Comparison of ENCODE assay signal across 1 cellular context in the genomic region with DNA sequence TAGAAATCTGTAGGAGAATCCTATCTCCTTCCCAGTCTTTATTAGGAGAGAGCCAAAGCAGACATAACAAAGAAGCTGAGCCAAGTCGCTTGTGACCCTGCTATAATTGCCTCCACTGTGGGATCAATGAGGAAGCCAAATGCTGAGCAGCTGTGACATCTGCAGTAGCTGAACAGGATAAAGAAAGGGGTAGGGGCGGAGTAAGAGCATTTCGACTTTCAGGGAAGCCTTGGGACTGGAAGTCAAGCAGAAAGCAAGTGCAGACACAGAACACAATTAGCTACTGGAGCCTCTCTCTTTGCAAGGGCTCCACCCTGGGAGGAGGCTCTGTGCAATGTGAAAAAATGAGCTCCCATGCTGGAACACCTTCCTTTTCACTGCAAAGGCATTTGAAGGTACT.
TF ChIP-seq lines count a peak whose summit lies in the region.

No MANE protein-coding gene starts in this region.

TF ChIP-seq in WTC11, 78 proteins besides CTCF, POLR2A, EP300 and RAD21 (continued from another document):
- no peak for TF ChIP-seq ZMAT4 (CRISPR knock-in tag; IDR thresholded peaks at IDR 0.05)
- no peak for TF ChIP-seq ZNF232 (CRISPR knock-in tag; IDR thresholded peaks at IDR 0.05)
- no peak for TF ChIP-seq RELA (CRISPR knock-in tag; IDR thresholded peaks at IDR 0.05; ENCODE audit: borderline replicate concordance)
- TF ChIP-seq OVOL2 (CRISPR knock-in tag; IDR thresholded peaks at IDR 0.05; ENCODE audit: borderline replicate concordance): no peak
- TF ChIP-seq ZNF121 (CRISPR knock-in tag; IDR thresholded peaks at IDR 0.05): no peak
- TF ChIP-seq, protein P1, sequence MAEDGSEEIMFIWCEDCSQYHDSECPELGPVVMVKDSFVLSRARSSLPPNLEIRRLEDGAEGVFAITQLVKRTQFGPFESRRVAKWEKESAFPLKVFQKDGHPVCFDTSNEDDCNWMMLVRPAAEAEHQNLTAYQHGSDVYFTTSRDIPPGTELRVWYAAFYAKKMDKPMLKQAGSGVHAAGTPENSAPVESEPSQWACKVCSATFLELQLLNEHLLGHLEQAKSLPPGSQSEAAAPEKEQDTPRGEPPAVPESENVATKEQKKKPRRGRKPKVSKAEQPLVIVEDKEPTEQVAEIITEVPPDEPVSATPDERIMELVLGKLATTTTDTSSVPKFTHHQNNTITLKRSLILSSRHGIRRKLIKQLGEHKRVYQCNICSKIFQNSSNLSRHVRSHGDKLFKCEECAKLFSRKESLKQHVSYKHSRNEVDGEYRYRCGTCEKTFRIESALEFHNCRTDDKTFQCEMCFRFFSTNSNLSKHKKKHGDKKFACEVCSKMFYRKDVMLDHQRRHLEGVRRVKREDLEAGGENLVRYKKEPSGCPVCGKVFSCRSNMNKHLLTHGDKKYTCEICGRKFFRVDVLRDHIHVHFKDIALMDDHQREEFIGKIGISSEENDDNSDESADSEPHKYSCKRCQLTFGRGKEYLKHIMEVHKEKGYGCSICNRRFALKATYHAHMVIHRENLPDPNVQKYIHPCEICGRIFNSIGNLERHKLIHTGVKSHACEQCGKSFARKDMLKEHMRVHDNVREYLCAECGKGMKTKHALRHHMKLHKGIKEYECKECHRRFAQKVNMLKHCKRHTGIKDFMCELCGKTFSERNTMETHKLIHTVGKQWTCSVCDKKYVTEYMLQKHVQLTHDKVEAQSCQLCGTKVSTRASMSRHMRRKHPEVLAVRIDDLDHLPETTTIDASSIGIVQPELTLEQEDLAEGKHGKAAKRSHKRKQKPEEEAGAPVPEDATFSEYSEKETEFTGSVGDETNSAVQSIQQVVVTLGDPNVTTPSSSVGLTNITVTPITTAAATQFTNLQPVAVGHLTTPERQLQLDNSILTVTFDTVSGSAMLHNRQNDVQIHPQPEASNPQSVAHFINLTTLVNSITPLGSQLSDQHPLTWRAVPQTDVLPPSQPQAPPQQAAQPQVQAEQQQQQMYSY (CRISPR knock-in tag; IDR thresholded peaks at IDR 0.05): no peak
- TF ChIP-seq GRHL2 (CRISPR knock-in tag; IDR thresholded peaks at IDR 0.05; ENCODE audit: insufficient replicate concordance, severe bottlenecking): no peak
- TF ChIP-seq, protein P2, sequence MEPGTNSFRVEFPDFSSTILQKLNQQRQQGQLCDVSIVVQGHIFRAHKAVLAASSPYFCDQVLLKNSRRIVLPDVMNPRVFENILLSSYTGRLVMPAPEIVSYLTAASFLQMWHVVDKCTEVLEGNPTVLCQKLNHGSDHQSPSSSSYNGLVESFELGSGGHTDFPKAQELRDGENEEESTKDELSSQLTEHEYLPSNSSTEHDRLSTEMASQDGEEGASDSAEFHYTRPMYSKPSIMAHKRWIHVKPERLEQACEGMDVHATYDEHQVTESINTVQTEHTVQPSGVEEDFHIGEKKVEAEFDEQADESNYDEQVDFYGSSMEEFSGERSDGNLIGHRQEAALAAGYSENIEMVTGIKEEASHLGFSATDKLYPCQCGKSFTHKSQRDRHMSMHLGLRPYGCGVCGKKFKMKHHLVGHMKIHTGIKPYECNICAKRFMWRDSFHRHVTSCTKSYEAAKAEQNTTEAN (CRISPR knock-in tag; IDR thresholded peaks at IDR 0.05): no peak
- no peak for TF ChIP-seq FOXP1 (CRISPR knock-in tag; IDR thresholded peaks at IDR 0.05; ENCODE audit: borderline replicate concordance)
- no peak for TF ChIP-seq ZBTB21 (CRISPR knock-in tag; IDR thresholded peaks at IDR 0.05; ENCODE audit: borderline replicate concordance)
- no peak for TF ChIP-seq TEAD4 (CRISPR knock-in tag; IDR thresholded peaks at IDR 0.05)
- no peak for TF ChIP-seq HMGA2 (CRISPR knock-in tag; IDR thresholded peaks at IDR 0.05)
- TF ChIP-seq ZNF317 (CRISPR knock-in tag; IDR thresholded peaks at IDR 0.05; ENCODE audit: borderline replicate concordance, low read depth): no peak
- TF ChIP-seq SMAD4 (CRISPR knock-in tag; IDR thresholded peaks at IDR 0.05): no peak
TF ChIP-seq in WTC11: peak in this region for 0.
